15 cellular contexts compared by ENCODE assay signal in genomic region chr10:103653581-103654020, GRCh38.
DNase-seq lines count a peak whose midpoint lies in the region; ATAC-seq and TF ChIP-seq lines count a peak whose summit lies in the region.
"Had no signal": no experiment of that assay in that cellular context is flagged by ENCODE, and none has a peak within 500 bp of the region (broad histone marks: within the 10 kb centered on the region; RNA-seq: fewer than 3 reads in every experiment).

No MANE protein-coding gene starts in this region.

- H3K4me1 ChIP-seq in right lobe of liver (peaks cover 2 to 73% (median 27%) of the 10 kb centered on the region in 4 donors), vagina (peaks cover 73% of the 10 kb centered on the region), aorta (ENCODE audit: control insufficient read depth in 1 of 2, insufficient read depth in 2 of 2, low read length in 2 of 2) (peaks cover 2% of the 10 kb centered on the region in 2 donors)
- H3K4me1 ChIP-seq: parathyroid adenoma had no signal

- no peak for ATAC-seq in left ventricle myocardium superior
- ATAC-seq in left cardiac atrium, result no peak
- ATAC-seq in right lobe of liver, result no peak
- ATAC-seq in aorta (ENCODE audit: low FRiP score), result no peak

- H3K27ac ChIP-seq in right lobe of liver, result peak overlapping the region in 2 of 3 donors; percentile 85 to 94
- peak overlapping the region; percentile 79 for H3K27ac ChIP-seq in vagina
- no peak overlapping the region for H3K27ac ChIP-seq in aorta (ENCODE audit: low read depth in 1 of 2, low read length in 2 of 2)
- H3K27ac ChIP-seq: parathyroid adenoma, WERI-Rb-1 had no signal

- intact Hi-C loops in left ventricle myocardium superior (cut with micrococcal nuclease) (no loop called here), left cardiac atrium (cut with DNase I) (no loop called here), right lobe of liver (cut with DNase I) (no loop called here), vagina (cut with DNase I) (no loop called here), aorta (cut with DNase I) (no loop called here)

- TF ChIP-seq POLR2A in right lobe of liver (IDR thresholded peaks at IDR 0.05) (no peak), vagina (IDR thresholded peaks at IDR 0.05) (no peak)

- TF ChIP-seq CTCF in right lobe of liver (IDR thresholded peaks at IDR 0.05) (no peak), vagina (IDR thresholded peaks at IDR 0.05) (no peak)

- DNase-seq in left ventricle myocardium superior (peak; percentile 22), left cardiac atrium (no peak), SHP77 (lab: John Stamatoyannopoulos, UW) (peak; percentile 54 to 78), right lobe of liver (peak in 2 of 3 donors; percentile 53 to 64), vagina (ENCODE audit: extremely low spot score in 2 of 2) (no peak), foreskin melanocyte (no peak), aorta (no peak)
- no peak for DNase-seq in activated naive CD4-positive, alpha-beta T cell (lab: John Stamatoyannopoulos, UW)
- DNase-seq: ACHN; activated T-cell treated with anti-CD3 and anti-CD28 coated beads, Interleukin-2, amount 50 U/mL, for 48 hours; NCI-H1694; RPMI8226; stimulated activated CD4-positive, alpha-beta T cell treated with anti-CD3 and anti-CD28 coated beads, Interleukin-4, amount 100 ng/mL, for 24 hours; WERI-Rb-1 had no signal

- WGBS in right lobe of liver (ENCODE audit: insufficient coverage, low coverage, low lambda C conversion rate, missing lambda C conversion rate), result no CpG with 5 or more reads among the region's 8 CpGs
- WGBS in aorta, 2 donors, result 80 to 87% methylated on average over 8 of the region's 8 CpGs

- H3K36me3 ChIP-seq in right lobe of liver, result no peaks in the 10 kb centered on the region
- H3K36me3 ChIP-seq in vagina, result peaks cover 0 to 11% of the 10 kb centered on the region in 2 donors
- no peaks in the 10 kb centered on the region for H3K36me3 ChIP-seq in aorta (ENCODE audit: control insufficient read depth in 1 of 2, insufficient read depth in 2 of 2, low read length in 1 of 2)
- H3K36me3 ChIP-seq: WERI-Rb-1 had no signal

- H3K9me3 ChIP-seq in right lobe of liver, result no peaks in the 10 kb centered on the region
- no peaks in the 10 kb centered on the region for H3K9me3 ChIP-seq in vagina
- H3K9me3 ChIP-seq in aorta (ENCODE audit: control insufficient read depth, low read length), result no peaks in the 10 kb centered on the region

- H3K4me3 ChIP-seq in right lobe of liver (no peak overlapping the region), vagina (no peak overlapping the region), aorta (ENCODE audit: low read length in 2 of 2) (no peak overlapping the region)

- H3K27me3 ChIP-seq in right lobe of liver, result no peaks in the 10 kb centered on the region
- no peaks in the 10 kb centered on the region for H3K27me3 ChIP-seq in vagina
- no peaks in the 10 kb centered on the region for H3K27me3 ChIP-seq in aorta (ENCODE audit: control insufficient read depth in 1 of 2, insufficient read depth in 2 of 2, low read length in 1 of 2)

Comparison
In these comparisons a context has a peak if more than half of its experiments do, and no peak if none do; other contexts are left out.
1. DNase-seq: peak in left ventricle myocardium superior (single experiment), SHP77 (2 of 2) and right lobe of liver (2 of 3); none in left cardiac atrium (single experiment), vagina (0 of 2), foreskin melanocyte (single experiment), activated naive CD4-positive, alpha-beta T cell (0 of 4) and aorta (0 of 2).
2. H3K27ac ChIP-seq: peak in right lobe of liver (2 of 3) and vagina (single experiment); none in aorta (0 of 2).